In the genomic region with DNA sequence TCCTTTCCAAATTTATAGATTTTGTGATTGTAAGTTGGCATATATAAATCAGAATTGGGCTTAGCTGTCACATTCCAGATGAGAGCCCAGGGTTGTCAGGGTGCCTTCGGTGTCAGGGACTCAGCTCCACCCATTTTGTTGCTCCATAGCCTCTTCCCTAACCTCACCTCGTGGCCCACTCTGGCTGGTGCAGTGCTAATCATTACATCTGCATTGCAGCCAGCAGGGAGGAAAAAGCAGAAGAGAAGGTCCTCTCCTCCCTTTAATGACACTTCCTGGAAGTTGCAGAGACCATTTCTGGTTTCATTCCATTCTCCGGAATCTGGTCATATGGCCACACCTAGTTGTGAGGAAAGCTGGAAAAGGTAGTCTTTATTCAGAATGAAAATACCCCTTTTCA, we compare ENCODE assay signal across 15 cellular contexts.
"Had no signal": no experiment of that assay in that cellular context is flagged by ENCODE, and none has a peak within 500 bp of the region (broad histone marks: within the 10 kb centered on the region; RNA-seq: fewer than 3 reads in every experiment).

No MANE protein-coding gene starts in this region.

- H3K4me1 ChIP-seq: right atrium auricular region, tibial nerve had no signal

- ATAC-seq: activated CD4-positive, CD25-positive, alpha-beta regulatory T cell treated with anti-CD3 and anti-CD28 coated beads, Interleukin-2, amount 50 U/mL, for 24 hours; natural killer cell; stimulated activated naive B cell treated with anti-CD40 and anti-IgM and Interleukin-4, amounts not matched to agents 10 μg/mL and 1 μg/mL and 100 μg/mL, for 72 hours had no signal

- FAIRE-seq: astrocyte, frontal cortex had no signal

- H3K4me3 ChIP-seq: dorsolateral prefrontal cortex, right atrium auricular region, skin epidermis, tibial nerve had no signal

- H3K27me3 ChIP-seq: dorsolateral prefrontal cortex, right atrium auricular region, tibial nerve had no signal

- H3K9me3 ChIP-seq: right atrium auricular region, tibial nerve had no signal

- DNase-seq: activated naive CD4-positive, alpha-beta T cell treated with anti-CD3 and anti-CD28 coated beads for 36 hours; dorsolateral prefrontal cortex; endodermal cell; head of caudate nucleus; mesendoderm; natural killer cell; stimulated activated CD4-positive, alpha-beta T cell treated with anti-CD3 and anti-CD28 coated beads, Interleukin-15, amount 100 ng/mL, for 24 hours; stimulated activated CD4-positive, alpha-beta T cell treated with anti-CD3 and anti-CD28 coated beads, Interleukin-4, amount 100 ng/mL, for 1 hour; stimulated activated naive B cell treated with anti-CD40 and anti-IgM and Interleukin-4, amounts not matched to agents 10 μg/mL and 1 μg/mL and 100 μg/mL, for 72 hours had no signal

- H3K36me3 ChIP-seq: right atrium auricular region, tibial nerve had no signal
